In the genomic region with DNA sequence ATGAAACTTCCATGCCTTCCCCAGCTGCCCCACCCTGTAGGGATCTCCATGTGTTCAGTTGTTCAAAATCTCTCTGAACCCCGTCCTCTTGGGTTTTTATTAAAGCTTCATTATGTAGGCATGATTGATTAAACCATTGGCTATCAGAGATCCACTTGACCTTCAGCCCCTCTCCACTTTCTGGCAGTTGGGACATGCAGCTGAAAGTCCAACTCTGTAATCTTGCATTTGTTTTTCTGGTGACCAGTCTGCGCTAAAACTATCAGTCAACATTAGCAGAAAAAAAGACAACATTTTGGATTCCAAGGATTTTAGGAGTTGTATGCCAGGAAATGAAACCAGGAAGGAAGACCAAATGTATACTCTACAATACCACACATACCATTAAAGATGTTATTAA, we compare ENCODE assay signal across 35 cellular contexts.
"Had no signal": no experiment of that assay in that cellular context is flagged by ENCODE, and none has a peak within 500 bp of the region (broad histone marks: within the 10 kb centered on the region; RNA-seq: fewer than 3 reads in every experiment).

No MANE protein-coding gene starts in this region.

- H3K9me3 ChIP-seq: MG63 had no signal

- H3K4me3 ChIP-seq: MG63 had no signal

- H3K27me3 ChIP-seq: MG63 had no signal

- H3K36me3 ChIP-seq: MG63 had no signal

- H3K4me2 ChIP-seq: KMS-11 had no signal

- H3K27ac ChIP-seq: KMS-11 had no signal

- H3K9ac ChIP-seq: KMS-11 had no signal

- DNase-seq: Karpas-422, Kasumi-1, MG63, MM.1S, MV-4-11, NCI-H1048, NCI-H1092, NCI-H1092 treated with DMSO at 0.1 percent for 48 hours, NCI-H1105, NCI-H1105 treated with DMSO at 0.1 percent for 48 hours, NCI-H1417, NCI-H1417 treated with DMSO at 0.1 percent for 48 hours, NCI-H1436, NCI-H1436 treated with DMSO at 0.1 percent for 48 hours, NCI-H146, NCI-H1694, NCI-H1694 treated with DMSO at 0.1 percent for 48 hours, NCI-H187, NCI-H187 treated with DMSO at 0.1 percent for 48 hours, NCI-H1930, NCI-H2029, NCI-H2029 treated with DMSO at 0.1 percent for 48 hours, NCI-H2081, NCI-H2081 treated with DMSO at 0.1 percent for 48 hours, NCI-H2107, NCI-H2171, NCI-H2171 treated with DMSO at 0.1 percent for 48 hours, NCI-H2227 treated with DMSO at 0.1 percent for 48 hours, NCI-H226, NCI-H345, NCI-H446, NCI-H446 treated with DMSO at 0.1 percent for 48 hours, NCI-H510A, NCI-H510A treated with DMSO at 0.1 percent for 48 hours had no signal
